1 cellular context compared by ENCODE assay signal in the genomic region with DNA sequence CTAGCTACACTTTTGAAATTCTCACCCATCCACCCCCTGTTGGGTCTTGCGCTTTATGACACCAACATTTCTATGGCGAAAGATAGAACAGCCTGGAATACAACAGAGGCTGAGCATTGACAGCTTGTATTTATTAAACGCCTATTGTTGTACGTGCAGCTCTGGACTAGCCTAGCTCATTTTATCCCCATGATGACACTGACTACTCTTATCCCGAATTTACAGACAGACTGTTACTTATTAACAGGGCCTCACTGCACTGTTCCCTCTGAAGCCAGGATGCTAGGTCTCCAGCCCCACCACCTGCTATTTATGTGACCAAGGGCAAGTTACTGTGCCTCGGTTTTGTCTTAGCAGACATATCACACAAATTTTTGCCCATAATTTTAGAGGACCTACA.
TF ChIP-seq lines count a peak whose summit lies in the region.

No MANE protein-coding gene starts in this region.

TF ChIP-seq in liver, 16 proteins besides CTCF, POLR2A, EP300 and RAD21 (continued from another document):
- TF ChIP-seq, protein P1, sequence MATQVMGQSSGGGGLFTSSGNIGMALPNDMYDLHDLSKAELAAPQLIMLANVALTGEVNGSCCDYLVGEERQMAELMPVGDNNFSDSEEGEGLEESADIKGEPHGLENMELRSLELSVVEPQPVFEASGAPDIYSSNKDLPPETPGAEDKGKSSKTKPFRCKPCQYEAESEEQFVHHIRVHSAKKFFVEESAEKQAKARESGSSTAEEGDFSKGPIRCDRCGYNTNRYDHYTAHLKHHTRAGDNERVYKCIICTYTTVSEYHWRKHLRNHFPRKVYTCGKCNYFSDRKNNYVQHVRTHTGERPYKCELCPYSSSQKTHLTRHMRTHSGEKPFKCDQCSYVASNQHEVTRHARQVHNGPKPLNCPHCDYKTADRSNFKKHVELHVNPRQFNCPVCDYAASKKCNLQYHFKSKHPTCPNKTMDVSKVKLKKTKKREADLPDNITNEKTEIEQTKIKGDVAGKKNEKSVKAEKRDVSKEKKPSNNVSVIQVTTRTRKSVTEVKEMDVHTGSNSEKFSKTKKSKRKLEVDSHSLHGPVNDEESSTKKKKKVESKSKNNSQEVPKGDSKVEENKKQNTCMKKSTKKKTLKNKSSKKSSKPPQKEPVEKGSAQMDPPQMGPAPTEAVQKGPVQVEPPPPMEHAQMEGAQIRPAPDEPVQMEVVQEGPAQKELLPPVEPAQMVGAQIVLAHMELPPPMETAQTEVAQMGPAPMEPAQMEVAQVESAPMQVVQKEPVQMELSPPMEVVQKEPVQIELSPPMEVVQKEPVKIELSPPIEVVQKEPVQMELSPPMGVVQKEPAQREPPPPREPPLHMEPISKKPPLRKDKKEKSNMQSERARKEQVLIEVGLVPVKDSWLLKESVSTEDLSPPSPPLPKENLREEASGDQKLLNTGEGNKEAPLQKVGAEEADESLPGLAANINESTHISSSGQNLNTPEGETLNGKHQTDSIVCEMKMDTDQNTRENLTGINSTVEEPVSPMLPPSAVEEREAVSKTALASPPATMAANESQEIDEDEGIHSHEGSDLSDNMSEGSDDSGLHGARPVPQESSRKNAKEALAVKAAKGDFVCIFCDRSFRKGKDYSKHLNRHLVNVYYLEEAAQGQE (IDR thresholded peaks at IDR 0.05), result peak; percentile 43
- no peak for TF ChIP-seq FOXA2 (IDR thresholded peaks at IDR 0.05)
- no peak for TF ChIP-seq EGR1 (IDR thresholded peaks at IDR 0.05; ENCODE audit: low read depth in 2 of 2)
- TF ChIP-seq, protein P2, sequence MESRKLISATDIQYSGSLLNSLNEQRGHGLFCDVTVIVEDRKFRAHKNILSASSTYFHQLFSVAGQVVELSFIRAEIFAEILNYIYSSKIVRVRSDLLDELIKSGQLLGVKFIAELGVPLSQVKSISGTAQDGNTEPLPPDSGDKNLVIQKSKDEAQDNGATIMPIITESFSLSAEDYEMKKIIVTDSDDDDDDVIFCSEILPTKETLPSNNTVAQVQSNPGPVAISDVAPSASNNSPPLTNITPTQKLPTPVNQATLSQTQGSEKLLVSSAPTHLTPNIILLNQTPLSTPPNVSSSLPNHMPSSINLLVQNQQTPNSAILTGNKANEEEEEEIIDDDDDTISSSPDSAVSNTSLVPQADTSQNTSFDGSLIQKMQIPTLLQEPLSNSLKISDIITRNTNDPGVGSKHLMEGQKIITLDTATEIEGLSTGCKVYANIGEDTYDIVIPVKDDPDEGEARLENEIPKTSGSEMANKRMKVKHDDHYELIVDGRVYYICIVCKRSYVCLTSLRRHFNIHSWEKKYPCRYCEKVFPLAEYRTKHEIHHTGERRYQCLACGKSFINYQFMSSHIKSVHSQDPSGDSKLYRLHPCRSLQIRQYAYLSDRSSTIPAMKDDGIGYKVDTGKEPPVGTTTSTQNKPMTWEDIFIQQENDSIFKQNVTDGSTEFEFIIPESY (IDR thresholded peaks at IDR 0.05), result peak; percentile 31
- no peak for TF ChIP-seq NR2F2 (IDR thresholded peaks at IDR 0.05)
- TF ChIP-seq FOXA1 (IDR thresholded peaks at IDR 0.05), result no peak
